Comparison of ENCODE assay signal across 16 cellular contexts in the genomic region with DNA sequence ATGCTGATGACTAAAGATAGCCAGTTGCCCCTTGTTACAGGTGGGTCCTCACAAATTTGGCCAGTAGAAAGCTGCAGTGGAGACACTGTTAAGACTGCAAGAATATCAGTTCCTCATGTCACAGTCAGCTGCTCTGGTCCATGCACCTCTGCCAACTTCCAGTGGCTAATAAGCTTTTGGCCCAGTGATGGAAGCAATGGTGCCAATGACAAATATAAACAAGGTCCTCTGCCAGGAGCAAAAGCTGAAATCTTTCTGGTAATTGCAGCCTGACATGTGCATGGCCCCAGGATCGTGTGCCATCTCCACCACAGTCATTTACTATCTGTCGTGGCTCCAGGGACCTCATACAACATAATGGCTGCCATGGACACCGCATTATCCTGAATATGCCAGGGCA.
DNase-seq lines count a peak whose midpoint lies in the region.
"Had no signal": no experiment of that assay in that cellular context is flagged by ENCODE, and none has a peak within 500 bp of the region (broad histone marks: within the 10 kb centered on the region; RNA-seq: fewer than 3 reads in every experiment).

No MANE protein-coding gene starts in this region.

- peak; percentile 10 for DNase-seq in Ammon's horn (ENCODE audit: low spot score)
- peak; percentile 71 for DNase-seq in G401 (ENCODE audit: low spot score)
- DNase-seq in NCI-H69 (lab: John Stamatoyannopoulos, UW): peak; percentile 36
- DNase-seq in fibroblast of gingiva (ENCODE audit: low read depth): peak; percentile 32
- DNase-seq in NCI-H774 (lab: John Stamatoyannopoulos, UW): no peak
- DNase-seq in HuH-7.5 (ENCODE audit: low spot score): no peak
- no peak for DNase-seq in iPS-NIHi11 (ENCODE audit: low spot score)
- DNase-seq: DMS79 treated with DMSO at 0.1 percent for 48 hours, HFFc6, Karpas-422, MM.1S, NCI-H1092, NCI-H146, NCI-H748 treated with DMSO at 0.1 percent for 48 hours, SIG-M5, T-helper 1 cell had no signal

- in situ Hi-C loops in G401 (cut with HindIII; ENCODE audit: low sequenced_read_pairs): no loop called here

Comparison
In these comparisons a context has a peak if more than half of its experiments do, and no peak if none do; other contexts are left out.
1. DNase-seq: peak in Ammon's horn (single experiment), G401 (single experiment), NCI-H69 (single experiment) and fibroblast of gingiva (single experiment); none in NCI-H774 (single experiment), HuH-7.5 (single experiment) and iPS-NIHi11 (single experiment).